23 cellular contexts compared by ENCODE assay signal in genomic region chr4:88919056-88919455, GRCh38.
"Had no signal": no experiment of that assay in that cellular context is flagged by ENCODE, and none has a peak within 500 bp of the region (broad histone marks: within the 10 kb centered on the region; RNA-seq: fewer than 3 reads in every experiment).

No MANE protein-coding gene starts in this region.

- H3K27me3 ChIP-seq: esophagus muscularis mucosa, gastroesophageal sphincter, neural progenitor cell, ovary had no signal

- H3K27ac ChIP-seq: esophagus muscularis mucosa, gastroesophageal sphincter, left ventricle myocardium inferior, lower lobe of right lung, neural progenitor cell, ovary had no signal

- DNase-seq: effector memory CD8-positive, alpha-beta T cell; glutamatergic neuron; immature natural killer cell; kidney; left cardiac atrium; left ventricle myocardium inferior; lower lobe of right lung; mesenchymal stem cell; midbrain; nucleus accumbens; ovary; right cardiac atrium; small intestine; stimulated activated CD4-positive, alpha-beta T cell treated with anti-CD3 and anti-CD28 coated beads, Interleukin-12 subunit alpha, Interleukin-12 subunit beta, amount 100 ng/mL, for 4 hours; stimulated activated naive CD4-positive, alpha-beta T cell; trophoblast cell had no signal

- FAIRE-seq: colon, endothelial cell of umbilical vein, kidney, small intestine, urothelium cell line had no signal

- H3K36me3 ChIP-seq: esophagus muscularis mucosa, gastroesophageal sphincter, left ventricle myocardium inferior, lower lobe of right lung, neural progenitor cell, ovary had no signal

- H3K9me3 ChIP-seq: esophagus muscularis mucosa, gastroesophageal sphincter, lower lobe of right lung, ovary had no signal

- ATAC-seq: effector memory CD8-positive, alpha-beta T cell; gastroesophageal sphincter; left cardiac atrium; lower lobe of right lung; natural killer cell treated with Interleukin-12 subunit alpha and Interleukin-12 subunit beta and Interleukin-15 and Interleukin-18, amount 100 ng/mL, for 72 hours; right cardiac atrium had no signal

- H3K4me1 ChIP-seq: esophagus muscularis mucosa, gastroesophageal sphincter, left ventricle myocardium inferior, lower lobe of right lung, neural progenitor cell had no signal

- H3K4me3 ChIP-seq: esophagus muscularis mucosa, gastroesophageal sphincter, left ventricle myocardium inferior, lower lobe of right lung, neural progenitor cell, ovary had no signal
